ENCODE assay signal across 1 cellular context in genomic region chr6:39933669-39934059, GRCh38.
TF ChIP-seq lines count a peak whose summit lies in the region.

No MANE protein-coding gene starts in this region.

TF ChIP-seq in HCT116, 20 proteins besides CTCF, POLR2A, EP300 and RAD21 (continued from another document):
- TF ChIP-seq, protein P1, sequence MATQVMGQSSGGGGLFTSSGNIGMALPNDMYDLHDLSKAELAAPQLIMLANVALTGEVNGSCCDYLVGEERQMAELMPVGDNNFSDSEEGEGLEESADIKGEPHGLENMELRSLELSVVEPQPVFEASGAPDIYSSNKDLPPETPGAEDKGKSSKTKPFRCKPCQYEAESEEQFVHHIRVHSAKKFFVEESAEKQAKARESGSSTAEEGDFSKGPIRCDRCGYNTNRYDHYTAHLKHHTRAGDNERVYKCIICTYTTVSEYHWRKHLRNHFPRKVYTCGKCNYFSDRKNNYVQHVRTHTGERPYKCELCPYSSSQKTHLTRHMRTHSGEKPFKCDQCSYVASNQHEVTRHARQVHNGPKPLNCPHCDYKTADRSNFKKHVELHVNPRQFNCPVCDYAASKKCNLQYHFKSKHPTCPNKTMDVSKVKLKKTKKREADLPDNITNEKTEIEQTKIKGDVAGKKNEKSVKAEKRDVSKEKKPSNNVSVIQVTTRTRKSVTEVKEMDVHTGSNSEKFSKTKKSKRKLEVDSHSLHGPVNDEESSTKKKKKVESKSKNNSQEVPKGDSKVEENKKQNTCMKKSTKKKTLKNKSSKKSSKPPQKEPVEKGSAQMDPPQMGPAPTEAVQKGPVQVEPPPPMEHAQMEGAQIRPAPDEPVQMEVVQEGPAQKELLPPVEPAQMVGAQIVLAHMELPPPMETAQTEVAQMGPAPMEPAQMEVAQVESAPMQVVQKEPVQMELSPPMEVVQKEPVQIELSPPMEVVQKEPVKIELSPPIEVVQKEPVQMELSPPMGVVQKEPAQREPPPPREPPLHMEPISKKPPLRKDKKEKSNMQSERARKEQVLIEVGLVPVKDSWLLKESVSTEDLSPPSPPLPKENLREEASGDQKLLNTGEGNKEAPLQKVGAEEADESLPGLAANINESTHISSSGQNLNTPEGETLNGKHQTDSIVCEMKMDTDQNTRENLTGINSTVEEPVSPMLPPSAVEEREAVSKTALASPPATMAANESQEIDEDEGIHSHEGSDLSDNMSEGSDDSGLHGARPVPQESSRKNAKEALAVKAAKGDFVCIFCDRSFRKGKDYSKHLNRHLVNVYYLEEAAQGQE (IDR thresholded peaks at IDR 0.05; ENCODE audit: low read depth) = no peak
- no peak for TF ChIP-seq CBX3 (IDR thresholded peaks at IDR 0.05; ENCODE audit: low read depth)
- no peak for TF ChIP-seq ELF1 (IDR thresholded peaks at IDR 0.05; ENCODE audit: borderline replicate concordance, low read depth)
- TF ChIP-seq, protein P2, sequence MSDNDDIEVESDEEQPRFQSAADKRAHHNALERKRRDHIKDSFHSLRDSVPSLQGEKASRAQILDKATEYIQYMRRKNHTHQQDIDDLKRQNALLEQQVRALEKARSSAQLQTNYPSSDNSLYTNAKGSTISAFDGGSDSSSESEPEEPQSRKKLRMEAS (IDR thresholded peaks at IDR 0.05) = no peak
- TF ChIP-seq SRF (IDR thresholded peaks at IDR 0.05; ENCODE audit: low read depth) = no peak
